Comparison of ENCODE assay signal across 8 cellular contexts in the genomic region with DNA sequence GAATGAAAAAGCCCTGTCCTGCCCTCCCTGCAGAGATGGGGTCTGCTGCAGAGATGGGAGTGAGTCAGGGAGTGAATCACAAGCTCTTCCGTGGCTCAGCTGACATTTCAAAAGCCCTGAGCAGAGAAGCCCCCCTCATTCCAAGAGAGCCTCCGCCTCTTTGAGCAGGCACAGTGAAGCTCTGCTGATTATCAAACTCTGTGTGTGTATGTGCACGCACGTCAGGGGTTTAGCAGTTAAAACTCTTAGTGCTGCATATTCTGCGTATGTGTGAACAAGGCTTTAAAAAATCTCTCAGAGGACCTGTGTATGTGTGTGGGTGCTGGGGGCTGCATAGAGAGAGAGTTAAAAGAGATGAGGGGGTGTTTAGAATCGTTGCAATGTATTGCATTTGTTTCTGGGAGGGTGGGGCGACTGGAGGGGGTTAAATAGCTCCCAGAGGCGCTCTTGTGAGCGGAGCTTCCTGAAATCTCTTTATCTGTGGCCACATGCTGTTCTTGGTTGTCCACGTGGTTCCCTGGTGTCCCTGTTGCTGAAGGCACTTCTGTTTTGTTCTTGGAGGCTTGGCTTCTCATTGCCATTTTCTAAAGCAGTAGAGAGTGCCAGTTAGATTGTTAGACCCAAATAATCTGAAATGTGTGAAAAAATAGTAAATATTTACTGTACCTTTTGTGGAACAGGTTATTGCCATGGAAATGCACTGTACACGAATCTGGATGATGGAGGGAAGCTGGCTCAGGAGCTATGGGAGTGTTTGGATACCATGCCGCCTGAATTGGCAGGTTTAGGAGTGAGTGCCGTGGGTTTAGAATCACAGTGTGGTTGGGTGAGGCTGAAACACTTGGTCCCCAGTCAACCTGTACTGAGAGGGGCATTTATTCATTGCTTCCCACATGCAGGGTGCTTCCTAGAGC.
DNase-seq lines count a peak whose midpoint lies in the region; ATAC-seq and TF ChIP-seq lines count a peak whose summit lies in the region.

No MANE protein-coding gene starts in this region.

- TF ChIP-seq EP300 in upper lobe of left lung (IDR thresholded peaks at IDR 0.05): no peak

- peak; percentile 35 to 61 for ATAC-seq in upper lobe of left lung (ENCODE audit: low FRiP score in 2 of 2)

- DNase-seq in BJ (ENCODE audit: low read depth) (peak; percentile 5), NCI-H2029 (lab: John Stamatoyannopoulos, UW) (peak; percentile 61), lower leg skin (ENCODE audit: low spot score in 2 of 2) (peak; percentile 37 to 68), upper lobe of left lung (peak in 1 of 2 donors; percentile 50), HPDE6-E6E7 (ENCODE audit: extremely low spot score) (no peak), NCI-H1694 treated with DMSO at 0.1 percent for 48 hours (lab: John Stamatoyannopoulos, UW) (no peak), GM10248 (ENCODE audit: extremely low spot score) (no peak)
- DNase-seq in activated naive CD4-positive, alpha-beta T cell treated with anti-CD3 and anti-CD28 coated beads, Interleukin-2, amount 10 ng/mL, durations not matched to agents 7 days and 5 days: peak; percentile 31

- 15 to 17% methylated on average over 13 of the region's 13 CpGs for whole genome bisulfite sequencing in lower leg skin, 2 donors
- 25 to 29% methylated on average over 12 to 13 of the region's 13 CpGs for WGBS in upper lobe of left lung, 2 donors

- H3K4me3 ChIP-seq in BJ (ENCODE audit: low read depth, low read length) (no peak overlapping the region), lower leg skin (ENCODE audit: low read depth, poor library complexity, severe bottlenecking) (no peak overlapping the region), upper lobe of left lung (no peak overlapping the region)

- CTCF ChIA-PET in BJ (lab: Yijun Ruan, JAX) (no interaction called here), GM10248 (lab: Yijun Ruan, JAX) (interaction anchor here (0.6 to 3.5 kb wide), 7 partner anchors 12 to 356 kb away, joined by 3 to 10 read pairs (median 3); partner anchors contain the start of gene NDUFAB1)
- CTCF ChIA-PET in activated naive CD4-positive, alpha-beta T cell treated with anti-CD3 and anti-CD28 coated beads, Interleukin-2, amount 10 ng/mL, durations not matched to agents 7 days and 5 days (lab: Charles Lee): interaction anchor here (1.4 to 1.9 kb wide), 3 partner anchors 58 to 150 kb away, joined by 4 to 6 read pairs (median 6); no protein-coding TSS in a partner anchor

- H3K36me3 ChIP-seq in BJ (ENCODE audit: control insufficient read depth, insufficient read depth, low read length) (no peaks in the 10 kb centered on the region), upper lobe of left lung (no peaks in the 10 kb centered on the region)

- TF ChIP-seq CTCF in BJ (IDR thresholded peaks at IDR 0.05; ENCODE audit: insufficient read depth, low read depth, low read length): no peak
- TF ChIP-seq CTCF in lower leg skin (IDR thresholded peaks at IDR 0.05): no peak
- TF ChIP-seq CTCF in upper lobe of left lung (IDR thresholded peaks at IDR 0.05): no peak
- no peak for TF ChIP-seq CTCF in GM10248 (IDR thresholded peaks at IDR 0.05; ENCODE audit: control extremely low read depth, extremely low read depth, low read depth, missing control alignments)

- POLR2A ChIA-PET in BJ (lab: Charles Lee): no interaction called here
- POLR2A ChIA-PET in GM10248 (lab: Yijun Ruan, JAX): no interaction called here

- H3K27me3 Mint-ChIP-seq in activated naive CD4-positive, alpha-beta T cell treated with anti-CD3 and anti-CD28 coated beads, Interleukin-2, amount 10 ng/mL, durations not matched to agents 7 days and 5 days: no peaks in the 10 kb centered on the region

- intact Hi-C loops in lower leg skin (cut with DNase I; ENCODE audit: low total_unique reads): no loop called here

- H3K27ac Mint-ChIP-seq in activated naive CD4-positive, alpha-beta T cell treated with anti-CD3 and anti-CD28 coated beads, Interleukin-2, amount 10 ng/mL, durations not matched to agents 7 days and 5 days: peak overlapping the region; percentile 28

- H3K27me3 ChIP-seq in BJ (ENCODE audit: control insufficient read depth, insufficient read depth, low read length): no peaks in the 10 kb centered on the region
- no peaks in the 10 kb centered on the region for H3K27me3 ChIP-seq in upper lobe of left lung

- peaks cover 71% of the 10 kb centered on the region for H3K4me1 Mint-ChIP-seq in activated naive CD4-positive, alpha-beta T cell treated with anti-CD3 and anti-CD28 coated beads, Interleukin-2, amount 10 ng/mL, durations not matched to agents 7 days and 5 days

- H3K27ac ChIP-seq in upper lobe of left lung: no peak overlapping the region

- H3K9me3 ChIP-seq in upper lobe of left lung: no peaks in the 10 kb centered on the region

- peaks cover 0 to 14% (median 4%) of the 10 kb centered on the region in 4 donors for H3K4me1 ChIP-seq in upper lobe of left lung

- H3K4me3 Mint-ChIP-seq in activated naive CD4-positive, alpha-beta T cell treated with anti-CD3 and anti-CD28 coated beads, Interleukin-2, amount 10 ng/mL, durations not matched to agents 7 days and 5 days: peak overlapping the region; percentile 9

- peaks cover 20% of the 10 kb centered on the region for H3K36me3 Mint-ChIP-seq in activated naive CD4-positive, alpha-beta T cell treated with anti-CD3 and anti-CD28 coated beads, Interleukin-2, amount 10 ng/mL, durations not matched to agents 7 days and 5 days

- no peaks in the 10 kb centered on the region for H3K9me3 Mint-ChIP-seq in activated naive CD4-positive, alpha-beta T cell treated with anti-CD3 and anti-CD28 coated beads, Interleukin-2, amount 10 ng/mL, durations not matched to agents 7 days and 5 days

- TF ChIP-seq POLR2A in lower leg skin (IDR thresholded peaks at IDR 0.05) (no peak), upper lobe of left lung (IDR thresholded peaks at IDR 0.05) (no peak)

Comparison
In these comparisons a context has a peak if more than half of its experiments do, and no peak if none do; other contexts are left out.
1. DNase-seq: peak in BJ (single experiment), NCI-H2029 (single experiment), activated naive CD4-positive, alpha-beta T cell treated with anti-CD3 and anti-CD28 coated beads, Interleukin-2, amount 10 ng/mL, durations not matched to agents 7 days and 5 days (single experiment) and lower leg skin (2 of 2); none in HPDE6-E6E7 (single experiment), NCI-H1694 treated with DMSO at 0.1 percent for 48 hours (single experiment) and GM10248 (single experiment).